Comparison of ENCODE assay signal across 17 cellular contexts in the genomic region with DNA sequence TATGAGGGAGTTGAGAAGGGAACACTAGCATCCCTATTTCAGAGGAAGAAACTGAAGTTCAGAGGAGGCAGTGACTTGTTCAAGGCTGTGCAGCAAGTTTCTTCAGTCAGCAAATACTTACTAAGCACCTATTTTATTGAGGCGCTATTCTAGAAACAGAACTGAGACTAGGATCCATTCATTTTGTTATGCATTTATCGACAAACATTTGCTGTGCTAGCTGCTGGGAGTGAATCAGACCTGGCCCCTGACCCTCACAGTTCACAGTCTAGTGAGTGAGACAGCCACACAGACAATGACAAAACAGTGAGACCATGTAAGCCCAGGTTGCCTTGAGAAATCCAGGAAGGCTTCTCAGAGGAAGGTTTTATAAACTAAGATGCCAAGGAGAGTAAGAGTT. TPM values are rescaled to one million over a fixed set of nuclear protein-coding genes. Genes with fewer than 3 reads are reported as not detected.
DNase-seq lines count a peak whose midpoint lies in the region; ATAC-seq, FAIRE-seq and TF ChIP-seq lines count a peak whose summit lies in the region.
"Had no signal": no experiment of that assay in that cellular context is flagged by ENCODE, and none has a peak within 500 bp of the region (broad histone marks: within the 10 kb centered on the region; RNA-seq: fewer than 3 reads in every experiment).

No MANE protein-coding gene starts in this region.

- DNase-seq in NCI-H2171 treated with DMSO at 0.1 percent for 48 hours (lab: John Stamatoyannopoulos, UW) = peak; percentile 42
- DNase-seq in NCI-H2171 (lab: John Stamatoyannopoulos, UW) = no peak
- no peak for DNase-seq in WERI-Rb-1
- DNase-seq in iPS DF 6.9 (ENCODE audit: low read depth, low spot score) = no peak
- DNase-seq in suprapubic skin (ENCODE audit: low spot score in 2 of 2) = no peak
- DNase-seq in EL = no peak
- no peak for DNase-seq in T1000 (lab: John Stamatoyannopoulos, UW)
- DNase-seq in HepG2 (ENCODE audit: low spot score) = no peak
- DNase-seq: activated B cell treated with CpG ODN at 0.5 μM for 24 hours; CD8-positive, alpha-beta T cell; naive B cell; NCI-H748 treated with DMSO at 0.1 percent for 48 hours; stimulated activated CD4-positive, alpha-beta T cell treated with anti-CD3 and anti-CD28 coated beads, Interleukin-1b, Interleukin-23, amount 100 ng/mL, for 48 hours had no signal

- CTCF ChIA-PET in HepG2 (lab: Yijun Ruan, JAX; ENCODE audit: low intra/inter-chr PET ratio, low total read pairs) = no interaction called here

- in situ Hi-C loops in HepG2 (cut with HindIII; ENCODE audit: extremely low pct_ligation_motif_present, low pct_unique_long_range_greater_than_20kb) = no loop called here

- TF ChIP-seq RAD21 in HepG2 (CRISPR knock-in tag; IDR thresholded peaks at IDR 0.05) = no peak

- no peaks in the 10 kb centered on the region for H4K20me1 ChIP-seq in HepG2 (ENCODE audit: insufficient read depth, low read length)

- POLR2A ChIA-PET in HepG2 (lab: Yijun Ruan, JAX) = no interaction called here

- TF ChIP-seq EP300 in suprapubic skin (IDR thresholded peaks at IDR 0.05) = no peak
- TF ChIP-seq EP300 in HepG2 (IDR thresholded peaks at IDR 0.05; ENCODE audit: low read depth in 2 of 2, low read length in 2 of 2) = no peak
- TF ChIP-seq EP300 in HepG2 (CRISPR knock-in tag; IDR thresholded peaks at IDR 0.05; ENCODE audit: borderline replicate concordance) = no peak

- TF ChIP-seq CTCF in WERI-Rb-1 (IDR thresholded peaks at IDR 0.05; ENCODE audit: low read depth, low read length) (no peak), suprapubic skin (IDR thresholded peaks at IDR 0.05) (no peak), HepG2 (CRISPR knock-in tag; IDR thresholded peaks at IDR 0.05) (no peak)

- no peak overlapping the region for H2AFZ ChIP-seq in HepG2 (ENCODE audit: low read length)

- H3K4me1 ChIP-seq in iPS DF 6.9 (ENCODE audit: control insufficient read depth, insufficient read depth, low read length) = peaks cover 7% of the 10 kb centered on the region; the same call in 1 of the 2 replicates
- peaks cover 38% of the 10 kb centered on the region for H3K4me1 ChIP-seq in suprapubic skin
- H3K4me1 ChIP-seq in HepG2 (ENCODE audit: insufficient read depth, low read length) = peaks cover 25% of the 10 kb centered on the region

- no peak for ATAC-seq in HepG2
- ATAC-seq: CD8-positive, alpha-beta T cell had no signal

- H3K27ac ChIP-seq in WERI-Rb-1 (peak overlapping the region; percentile 66), iPS DF 6.9 (ENCODE audit: low read length) (peak overlapping the region; percentile 27), suprapubic skin (peak overlapping the region; percentile 44), HepG2 (ENCODE audit: extremely low read length, insufficient read depth, low read length) (no peak overlapping the region)
- H3K27ac ChIP-seq: 22Rv1 had no signal

- peaks cover 46% of the 10 kb centered on the region for H3K36me3 ChIP-seq in WERI-Rb-1
- no peaks in the 10 kb centered on the region for H3K36me3 ChIP-seq in iPS DF 6.9 (ENCODE audit: control insufficient read depth, insufficient read depth, low read length)
- H3K36me3 ChIP-seq in suprapubic skin = peaks cover 8% of the 10 kb centered on the region
- H3K36me3 ChIP-seq in HepG2 (replicated peaks in 1 of 2; ENCODE audit: control insufficient read depth in 1 of 2, insufficient read depth in 2 of 2, low read length in 2 of 2) = no peaks in the 10 kb centered on the region

- TF ChIP-seq POLR2A in suprapubic skin (IDR thresholded peaks at IDR 0.05) = no peak
- no peak for TF ChIP-seq POLR2A in HepG2 (IDR thresholded peaks at IDR 0.05; ENCODE audit: insufficient read depth in 1 of 2, low read depth in 2 of 2, low read length in 2 of 2)

- FAIRE-seq in HepG2 (lab: Jason Lieb, UNC) = no peak
- FAIRE-seq: HTR-8/SVneo had no signal

- BruUV-seq in HepG2 (replicated peaks; lab: Mats Ljungman, UMichigan) = no TSS peak

- H3K9ac ChIP-seq in HepG2 (ENCODE audit: insufficient read depth, low read depth, low read length) = no peak overlapping the region

- H3K4me3 ChIP-seq in WERI-Rb-1 (ENCODE audit: low read depth, low read length) = no peak overlapping the region
- H3K4me3 ChIP-seq in iPS DF 6.9 (ENCODE audit: low read length) = no peak overlapping the region
- no peak overlapping the region for H3K4me3 ChIP-seq in suprapubic skin
- H3K4me3 ChIP-seq in HepG2 (replicated peaks in 1 of 3; ENCODE audit: insufficient read depth in 1 of 3, low read depth in 2 of 3, low read length in 3 of 3) = no peak overlapping the region
- H3K4me3 ChIP-seq: body of pancreas, testis had no signal

- intact Hi-C loops in HepG2 (cut with micrococcal nuclease; ENCODE audit: unreplicated experiment) = no loop called here

- H3K27me3 ChIP-seq in WERI-Rb-1 (ENCODE audit: insufficient read depth, low read depth, severe bottlenecking) (no peaks in the 10 kb centered on the region), iPS DF 6.9 (ENCODE audit: control insufficient read depth, insufficient read depth, low read length) (no peaks in the 10 kb centered on the region), suprapubic skin (no peaks in the 10 kb centered on the region), HepG2 (ENCODE audit: control insufficient read depth in 1 of 2, insufficient read depth in 2 of 2, low read length in 2 of 2) (no peaks in the 10 kb centered on the region)
- H3K27me3 ChIP-seq: body of pancreas, testis had no signal

- H3K79me2 ChIP-seq in HepG2 (ENCODE audit: insufficient read depth, low read length) = no peaks in the 10 kb centered on the region

- H3K4me2 ChIP-seq in HepG2 (ENCODE audit: low read depth, low read length) = no peak overlapping the region

- no CpG with 5 or more reads among the region's 2 CpGs for WGBS in iPS DF 6.9 (ENCODE audit: insufficient coverage, insufficient read length)
- 100% methylated on average over 2 of the region's 2 CpGs for WGBS in suprapubic skin
- WGBS in HepG2 (ENCODE audit: low lambda C conversion rate) = 75% methylated on average over 2 of the region's 2 CpGs

- H3K9me3 ChIP-seq in WERI-Rb-1 (ENCODE audit: severe bottlenecking) (no peaks in the 10 kb centered on the region), iPS DF 6.9 (ENCODE audit: control insufficient read depth, insufficient read depth, low read length) (no peaks in the 10 kb centered on the region), suprapubic skin (no peaks in the 10 kb centered on the region), HepG2 (ENCODE audit: low read length) (no peaks in the 10 kb centered on the region)
- H3K9me3 ChIP-seq: body of pancreas, testis had no signal

TF ChIP-seq in HepG2, 621 proteins besides CTCF, POLR2A, EP300 and RAD21 (continues in another document):
- TF ChIP-seq SMARCE1 (IDR thresholded peaks at IDR 0.05; ENCODE audit: borderline replicate concordance) (no peak), ZNF547 (CRISPR knock-in tag; IDR thresholded peaks at IDR 0.05) (no peak)

RNA-seq across cellular contexts. Expression of a gene that starts 28.2 kb away (rescaled TPM):
- total RNA-seq in suprapubic skin (10 to 100 TPM; 25.8 to 41.4 (median 34.0) TPM), HepG2 (2016; rRNA removed; fragmentation: Illumina TruSeq; extraction: Trizol) (0.53 and 1.1 TPM in 2 replicates)
- 0.10 and 0.18 TPM in 2 replicates for total RNA-seq in HepG2 (2016; cell fraction: cytosol; rRNA removed; fragmentation: Illumina TruSeq; extraction: Trizol; ENCODE audit: low read depth)
- total RNA-seq in HepG2 (2016; cell fraction: insoluble cytoplasmic fraction; rRNA removed; fragmentation: Illumina TruSeq; extraction: Trizol) = 0.61 and 0.83 TPM in 2 replicates
- total RNA-seq in HepG2 (2016; cell fraction: membrane; rRNA removed; fragmentation: Illumina TruSeq; extraction: Trizol) = 1.1 TPM in 2 replicates
- 0.78 and 1.1 TPM in 2 replicates for total RNA-seq in HepG2 (2016; cell fraction: nucleus; rRNA removed; fragmentation: Illumina TruSeq; extraction: Trizol)
- polyA plus RNA-seq in HepG2 (2011; rRNA removed) = 0.57 and 0.67 TPM in 2 replicates
- polyA plus RNA-seq in HepG2 (2011; cell fraction: cytosol; rRNA removed) = 0.32 TPM in 2 replicates
- polyA plus RNA-seq in HepG2 (2011; cell fraction: nucleus; rRNA removed) = 2.1 and 2.9 TPM in 2 replicates
- 0.93 and 1.2 TPM in 2 replicates for polyA plus RNA-seq in HepG2 (2012)
- 0.15 and 0.24 TPM in 2 replicates for polyA plus RNA-seq in HepG2 (2016; cell fraction: cytosol; fragmentation: Illumina TruSeq; extraction: Trizol; ENCODE audit: low read depth)
- polyA plus RNA-seq in HepG2 (2016; cell fraction: insoluble cytoplasmic fraction; fragmentation: Illumina TruSeq; extraction: Trizol; ENCODE audit: low read depth) = 1.1 and 1.4 TPM in 2 replicates
- polyA plus RNA-seq in HepG2 (2016; cell fraction: membrane; fragmentation: Illumina TruSeq; extraction: Trizol; ENCODE audit: low read depth) = 0.68 and 0.86 TPM in 2 replicates
- 1.7 and 2.1 TPM in 2 replicates for polyA plus RNA-seq in HepG2 (2016; cell fraction: nucleus; fragmentation: Illumina TruSeq; extraction: Trizol; ENCODE audit: insufficient read depth, low read depth)
- 1.8 and 2.1 TPM in 2 replicates for polyA minus RNA-seq in HepG2 (2011; rRNA and poly(A)+ RNA removed; ENCODE audit: low replicate concordance)
- 0.79 and 1.3 TPM in 2 replicates for polyA minus RNA-seq in HepG2 (2011; cell fraction: cytosol; rRNA and poly(A)+ RNA removed)
- polyA minus RNA-seq in HepG2 (2011; cell fraction: nucleus; rRNA and poly(A)+ RNA removed) = 0.87 and 0.90 TPM in 2 replicates

Comparison
In these comparisons a context has a peak if more than half of its experiments do, and no peak if none do; other contexts are left out.
1. RNA of a gene that starts 28.2 kb away (total RNA-seq): 25.8 to 41.4 TPM in suprapubic skin; 0.10 to 1.1 TPM in HepG2; every median in the first group is over 10 times any median in the second.